In genomic region chr10:79866903-79867302, GRCh38 we compare ENCODE assay signal across 5 cellular contexts. TPM values are rescaled to one million over a fixed set of nuclear protein-coding genes. Genes with fewer than 3 reads are reported as not detected.
"Had no signal": no experiment of that assay in that cellular context is flagged by ENCODE, and none has a peak within 500 bp of the region (broad histone marks: within the 10 kb centered on the region; RNA-seq: fewer than 3 reads in every experiment).

No MANE protein-coding gene starts in this region.

RNA-seq across cellular contexts. Expression of gene NUTM2E, which starts 40.4 kb away (rescaled TPM):
- total RNA-seq: GM23248, GM23338, H4, H9, HFFc6 had no signal
- polyA plus RNA-seq: GM23248 had no signal
